ENCODE assay signal across 15 cellular contexts in the genomic region with DNA sequence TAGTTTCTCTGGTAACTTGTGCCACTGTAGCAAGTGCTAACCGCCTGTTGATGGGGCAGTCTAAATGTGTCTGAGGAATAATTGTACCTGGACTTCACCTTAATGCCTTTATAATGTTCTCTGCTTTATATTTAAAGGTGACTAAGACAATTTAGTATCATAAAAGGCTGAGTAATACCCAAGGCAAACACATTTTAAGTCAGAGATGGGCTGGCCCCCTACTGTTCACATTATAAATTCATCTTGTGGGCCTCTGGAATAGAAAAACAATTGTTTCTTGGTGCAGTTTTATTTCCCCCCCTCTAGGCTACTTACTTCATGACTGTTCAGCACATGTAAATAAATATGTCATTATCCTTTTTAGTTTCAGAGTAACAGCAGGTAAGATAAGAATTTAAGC.
DNase-seq lines count a peak whose midpoint lies in the region; ATAC-seq, FAIRE-seq and TF ChIP-seq lines count a peak whose summit lies in the region.
"Had no signal": no experiment of that assay in that cellular context is flagged by ENCODE, and none has a peak within 500 bp of the region (broad histone marks: within the 10 kb centered on the region; RNA-seq: fewer than 3 reads in every experiment).

No MANE protein-coding gene starts in this region.

- ATAC-seq in HG03108 (IDR thresholded peaks at IDR 0.05; ENCODE audit: unreplicated experiment): no peak

- H3K9me3 Mint-ChIP-seq in MCF 10A (ENCODE audit: unreplicated experiment) (no peaks in the 10 kb centered on the region), endothelial cell (ENCODE audit: unreplicated experiment) (no peaks in the 10 kb centered on the region), type B pancreatic cell (no peaks in the 10 kb centered on the region)

- POLR2A ChIA-PET in MCF 10A (lab: Yijun Ruan, JAX): no interaction called here

- no peaks in the 10 kb centered on the region for H3K9me3 ChIP-seq in breast epithelium
- no peaks in the 10 kb centered on the region for H3K9me3 ChIP-seq in small intestine (ENCODE audit: control insufficient read depth, low read depth)
- H3K9me3 ChIP-seq: spleen had no signal

- DNase-seq in MCF 10A (ENCODE audit: unreplicated experiment): no peak
- no peak for DNase-seq in breast epithelium (ENCODE audit: low spot score in 2 of 2)
- DNase-seq in NCI-H748 treated with DMSO at 0.1 percent for 48 hours (lab: John Stamatoyannopoulos, UW): peak; percentile 99
- DNase-seq in endothelial cell (ENCODE audit: low spot score): no peak
- DNase-seq in type B pancreatic cell (ENCODE audit: extremely low spot score, unreplicated experiment): no peak
- no peak for DNase-seq in NCI-H2171 (lab: John Stamatoyannopoulos, UW)
- DNase-seq in small intestine: no peak
- DNase-seq: activated effector memory CD4-positive, alpha-beta T cell treated with Interleukin-2 at 50 U/mL for 16 hours; effector CD4-positive, alpha-beta T cell; HCEC 1CT; NCI-H2227 treated with DMSO at 0.1 percent for 48 hours; PC-9; spleen; WERI-Rb-1 had no signal

- no peaks in the 10 kb centered on the region for H3K36me3 ChIP-seq in breast epithelium
- no peaks in the 10 kb centered on the region for H3K36me3 ChIP-seq in small intestine (ENCODE audit: control insufficient read depth in 2 of 2, insufficient read depth in 2 of 2, low read length in 2 of 2)
- H3K36me3 ChIP-seq: spleen, WERI-Rb-1 had no signal

- no peak for FAIRE-seq in small intestine (lab: Jason Lieb, UNC)

- no peak for TF ChIP-seq POLR2A in breast epithelium (IDR thresholded peaks at IDR 0.05)

- CTCF ChIA-PET in MCF 10A (lab: Yijun Ruan, JAX): no interaction called here

- TF ChIP-seq CTCF in MCF 10A (IDR thresholded peaks at IDR 0.05; ENCODE audit: unreplicated experiment) (peak; percentile 23), breast epithelium (IDR thresholded peaks at IDR 0.05) (no peak), endothelial cell (IDR thresholded peaks at IDR 0.05; ENCODE audit: unreplicated experiment) (peak; percentile 22), type B pancreatic cell (conservative IDR thresholded peaks at IDR 0.05) (peak; percentile 46)

- H3K36me3 Mint-ChIP-seq in MCF 10A (ENCODE audit: insufficient read depth, unreplicated experiment): no peaks in the 10 kb centered on the region
- H3K36me3 Mint-ChIP-seq in endothelial cell (ENCODE audit: low read depth, unreplicated experiment): no peaks in the 10 kb centered on the region
- no peaks in the 10 kb centered on the region for H3K36me3 Mint-ChIP-seq in type B pancreatic cell

- no peak overlapping the region for H3K27ac Mint-ChIP-seq in MCF 10A (ENCODE audit: low read depth, unreplicated experiment)
- H3K27ac Mint-ChIP-seq in endothelial cell (ENCODE audit: unreplicated experiment): no peak overlapping the region
- no peak overlapping the region for H3K27ac Mint-ChIP-seq in type B pancreatic cell

- intact Hi-C loops in MCF 10A (cut with micrococcal nuclease): no loop called here
- intact Hi-C loops in breast epithelium (cut with DNase I; ENCODE audit: low total_unique reads): no loop called here

- no TSS peak for BruUV-seq in MCF 10A (replicated peaks; lab: Mats Ljungman, UMichigan)

- H3K4me1 ChIP-seq in breast epithelium: no peaks in the 10 kb centered on the region
- H3K4me1 ChIP-seq in small intestine (ENCODE audit: control insufficient read depth in 2 of 2, insufficient read depth in 1 of 2, low read depth in 1 of 2, low read length in 1 of 2): no peaks in the 10 kb centered on the region
- H3K4me1 ChIP-seq: spleen had no signal

- H3K4me3 ChIP-seq in breast epithelium (no peak overlapping the region), small intestine (ENCODE audit: low read depth in 1 of 2, low read length in 2 of 2) (no peak overlapping the region)
- H3K4me3 ChIP-seq: PC-9, spleen had no signal

- WGBS in small intestine, 3 donors: 69 to 72% (median 71%) methylated on average over 1 of the region's 1 CpG

- H3K4me3 Mint-ChIP-seq in MCF 10A (ENCODE audit: unreplicated experiment): no peak overlapping the region
- H3K4me3 Mint-ChIP-seq in endothelial cell (ENCODE audit: unreplicated experiment): no peak overlapping the region
- no peak overlapping the region for H3K4me3 Mint-ChIP-seq in type B pancreatic cell

- H3K4me1 Mint-ChIP-seq in MCF 10A (ENCODE audit: insufficient read depth, unreplicated experiment) (peaks cover 6% of the 10 kb centered on the region), endothelial cell (ENCODE audit: unreplicated experiment) (peaks cover 3% of the 10 kb centered on the region), type B pancreatic cell (ENCODE audit: unreplicated experiment) (peaks cover 9% of the 10 kb centered on the region)

- H3K27me3 ChIP-seq in breast epithelium: no peaks in the 10 kb centered on the region
- H3K27me3 ChIP-seq in small intestine (ENCODE audit: control insufficient read depth in 2 of 2, insufficient read depth in 2 of 2, low read length in 2 of 2): no peaks in the 10 kb centered on the region
- H3K27me3 ChIP-seq: spleen had no signal

- H3K27me3 Mint-ChIP-seq in MCF 10A (ENCODE audit: insufficient read depth, unreplicated experiment): no peaks in the 10 kb centered on the region
- no peaks in the 10 kb centered on the region for H3K27me3 Mint-ChIP-seq in endothelial cell (ENCODE audit: unreplicated experiment)
- peaks cover 4% of the 10 kb centered on the region for H3K27me3 Mint-ChIP-seq in type B pancreatic cell

- no peak overlapping the region for H3K27ac ChIP-seq in breast epithelium
- no peak overlapping the region for H3K27ac ChIP-seq in small intestine (ENCODE audit: low read depth in 1 of 2, low read length in 1 of 2)
- H3K27ac ChIP-seq: PC-9, spleen, WERI-Rb-1 had no signal

Comparison
In these comparisons a context has a peak if more than half of its experiments do, and no peak if none do; other contexts are left out.
1. CTCF ChIP-seq: peak in MCF 10A (single experiment), endothelial cell (single experiment) and type B pancreatic cell (single experiment); none in breast epithelium (0 of 3).